Comparison of ENCODE assay signal across 12 cellular contexts in the genomic region with DNA sequence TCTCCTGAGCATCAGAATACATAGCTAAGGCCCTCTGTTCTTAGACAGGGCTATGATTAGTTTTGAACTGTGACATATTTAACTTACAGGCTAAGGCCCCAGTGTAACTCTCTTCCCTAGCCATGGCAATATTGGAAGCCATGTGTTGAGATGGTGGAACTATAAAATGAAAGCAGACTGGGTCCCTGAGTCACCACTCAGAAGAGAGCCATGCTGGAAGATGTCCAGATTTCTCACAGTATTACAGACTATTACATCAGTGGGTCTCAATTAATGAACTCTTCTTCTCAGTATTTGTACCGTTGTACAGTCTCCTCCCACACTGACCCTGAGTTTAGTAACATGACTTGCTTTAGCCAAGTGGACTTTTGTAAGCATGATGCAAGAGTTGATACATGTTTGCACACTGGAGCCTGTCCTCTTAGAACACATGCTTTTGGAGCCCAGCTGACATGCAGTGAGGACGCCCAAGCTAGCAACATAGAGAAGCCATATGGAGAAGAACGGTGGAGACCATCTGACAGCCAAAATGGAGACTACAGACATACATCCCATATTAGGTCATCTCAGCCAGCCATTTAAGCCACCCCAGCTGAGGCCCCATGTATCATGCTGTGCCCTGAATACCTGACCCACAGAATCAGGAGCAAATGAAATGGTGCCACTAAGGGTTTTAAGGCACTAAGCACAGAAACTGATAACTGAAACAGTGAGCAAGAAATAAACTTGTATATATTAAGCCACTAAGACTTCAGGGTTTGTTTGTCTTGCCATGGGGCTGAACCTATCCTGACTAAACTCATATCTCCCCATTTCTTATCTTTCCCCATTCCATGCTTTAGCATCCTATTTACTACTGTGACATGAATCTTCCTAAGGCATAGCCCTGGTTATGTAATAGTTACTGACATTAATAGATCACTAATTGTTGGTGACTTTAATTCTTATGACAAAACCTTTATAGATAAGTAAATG. TPM values are rescaled to one million over a fixed set of nuclear protein-coding genes. Genes with fewer than 3 reads are reported as not detected.
DNase-seq lines count a peak whose midpoint lies in the region; ATAC-seq and TF ChIP-seq lines count a peak whose summit lies in the region.
"Had no signal": no experiment of that assay in that cellular context is flagged by ENCODE, and none has a peak within 500 bp of the region (broad histone marks: within the 10 kb centered on the region; RNA-seq: fewer than 3 reads in every experiment).

No MANE protein-coding gene starts in this region.

- no peaks in the 10 kb centered on the region for H3K27me3 ChIP-seq in brain microvascular endothelial cell (replicated peaks)

- DNase-seq in ACHN: peak; percentile 14
- peak; percentile 9 for DNase-seq in HT-29 (ENCODE audit: low spot score)
- peak; percentile 95 for DNase-seq in brain microvascular endothelial cell
- DNase-seq in left lobe of liver (ENCODE audit: low spot score): peak; percentile 83
- DNase-seq in NCI-H82 treated with DMSO at 0.1 percent for 48 hours (lab: John Stamatoyannopoulos, UW; ENCODE audit: unreplicated experiment): no peak
- no peak for DNase-seq in COLO668 (lab: John Stamatoyannopoulos, UW; ENCODE audit: unreplicated experiment)
- DNase-seq in HuH-7.5 (ENCODE audit: low spot score): no peak
- DNase-seq: activated naive CD4-positive, alpha-beta T cell treated with anti-CD3 and anti-CD28 coated beads, Interleukin-2, amount 10 ng/mL, durations not matched to agents 7 days and 5 days; MM.1S; stimulated activated CD4-positive, alpha-beta T cell treated with anti-CD3 and anti-CD28 coated beads, Interleukin-15, amount 100 ng/mL, for 24 hours had no signal

- in situ Hi-C loops in ACHN (cut with HindIII; ENCODE audit: low pct_ligation_motif_present, low pct_unique_long_range_greater_than_20kb, low sequenced_read_pairs) (no loop called here), brain microvascular endothelial cell (cut with HindIII; ENCODE audit: low pct_ligation_motif_present, low sequenced_read_pairs) (no loop called here)

- no peak for TF ChIP-seq CTCF in brain microvascular endothelial cell (IDR thresholded peaks at IDR 0.05; ENCODE audit: low read depth, low read length, missing control alignments)

- peak overlapping the region; percentile 76 for H3K27ac ChIP-seq in brain microvascular endothelial cell
- H3K27ac ChIP-seq: C4-2B had no signal

- peak; percentile 68 for ATAC-seq in left lobe of liver
- ATAC-seq in GM21786 (IDR thresholded peaks at IDR 0.05; ENCODE audit: unreplicated experiment): no peak

- no peaks in the 10 kb centered on the region for H3K36me3 ChIP-seq in brain microvascular endothelial cell (replicated peaks)

- H3K4me3 ChIP-seq in brain microvascular endothelial cell (ENCODE audit: low read depth, low read length): no peak overlapping the region

RNA-seq across cellular contexts. Expression of a gene that starts 24.4 kb away (rescaled TPM):
- total RNA-seq in HT-29 (2014; rRNA removed; shearing (Covaris generic)): 0.03 TPM in 1 of 2 replicates, not detected in the other
- total RNA-seq in left lobe of liver: 15.0 TPM

Comparison
In these comparisons a context has a peak if more than half of its experiments do, and no peak if none do; other contexts are left out.
1. DNase-seq: peak in ACHN (single experiment), HT-29 (single experiment), brain microvascular endothelial cell (single experiment) and left lobe of liver (single experiment); none in NCI-H82 treated with DMSO at 0.1 percent for 48 hours (single experiment), COLO668 (single experiment) and HuH-7.5 (single experiment).
2. RNA of a gene that starts 24.4 kb away (total RNA-seq): 15.0 TPM in left lobe of liver (single experiment); 0.03 TPM in HT-29; every median in the first group is over 10 times any median in the second.